ENCODE assay signal across 23 cellular contexts in genomic region chr5:123503299-123503698, GRCh38.
"Had no signal": no experiment of that assay in that cellular context is flagged by ENCODE, and none has a peak within 500 bp of the region (broad histone marks: within the 10 kb centered on the region; RNA-seq: fewer than 3 reads in every experiment).

No MANE protein-coding gene starts in this region.

- ATAC-seq: left lobe of liver; naive thymus-derived CD4-positive, alpha-beta T cell; right cardiac atrium; stimulated activated effector memory CD8-positive, alpha-beta T cell treated with anti-CD3 and anti-CD28 coated beads, Interleukin-12 subunit alpha, Interleukin-12 subunit beta, amount 100 ng/mL, for 72 hours had no signal

- H3K4me3 ChIP-seq: dorsolateral prefrontal cortex, lung, neural progenitor cell, prostate gland, sigmoid colon, stomach, thyroid gland, upper lobe of left lung had no signal

- H3K4me3 Mint-ChIP-seq: immature natural killer cell; mesothelial cell of epicardium; naive thymus-derived CD4-positive, alpha-beta T cell; nephron; neural progenitor cell; stimulated activated effector memory CD8-positive, alpha-beta T cell treated with anti-CD3 and anti-CD28 coated beads, Interleukin-12 subunit alpha, Interleukin-12 subunit beta, amount 100 ng/mL, for 72 hours had no signal

- H3K27ac Mint-ChIP-seq: immature natural killer cell; mesothelial cell of epicardium; nephron; neural progenitor cell; stimulated activated effector memory CD8-positive, alpha-beta T cell treated with anti-CD3 and anti-CD28 coated beads, Interleukin-12 subunit alpha, Interleukin-12 subunit beta, amount 100 ng/mL, for 72 hours had no signal

- H3K4me1 ChIP-seq: prostate gland, sigmoid colon, stomach, thyroid gland, upper lobe of left lung had no signal

- H3K9ac ChIP-seq: neural progenitor cell had no signal

- DNase-seq: dorsolateral prefrontal cortex; effector CD4-positive, alpha-beta T cell; hypothalamus; immature natural killer cell; islet precursor cell; mesenchymal stem cell; naive thymus-derived CD4-positive, alpha-beta T cell; nucleus accumbens; right cardiac atrium; sigmoid colon; stimulated activated CD4-positive, alpha-beta T cell treated with anti-CD3 and anti-CD28 coated beads, Interleukin-2, amount 100 ng/mL, for 24 hours; stimulated activated CD4-positive, alpha-beta T cell treated with anti-CD3 and anti-CD28 coated beads, Interleukin-4, amount 100 ng/mL, for 24 hours; stimulated activated naive CD4-positive, alpha-beta T cell treated with Interleukin-2 at 50 U/mL for 16 hours; stomach; thyroid gland; upper lobe of left lung had no signal

- H2AFZ ChIP-seq: neural progenitor cell had no signal

- H3K27ac ChIP-seq: dorsolateral prefrontal cortex, neural progenitor cell, prostate gland, sigmoid colon, stomach, thyroid gland, upper lobe of left lung had no signal

- H3K4me2 ChIP-seq: neural progenitor cell had no signal

- H3K9me3 ChIP-seq: prostate gland, sigmoid colon, stomach, thyroid gland, upper lobe of left lung had no signal

- H3K9me3 Mint-ChIP-seq: immature natural killer cell; mesothelial cell of epicardium; naive thymus-derived CD4-positive, alpha-beta T cell; nephron; neural progenitor cell; stimulated activated effector memory CD8-positive, alpha-beta T cell treated with anti-CD3 and anti-CD28 coated beads, Interleukin-12 subunit alpha, Interleukin-12 subunit beta, amount 100 ng/mL, for 72 hours had no signal

- H3K4me1 Mint-ChIP-seq: immature natural killer cell; stimulated activated effector memory CD8-positive, alpha-beta T cell treated with anti-CD3 and anti-CD28 coated beads, Interleukin-12 subunit alpha, Interleukin-12 subunit beta, amount 100 ng/mL, for 72 hours had no signal

- H3K36me3 ChIP-seq: neural progenitor cell, prostate gland, sigmoid colon, stomach, thyroid gland, upper lobe of left lung had no signal

- H3K27me3 ChIP-seq: dorsolateral prefrontal cortex, neural progenitor cell, sigmoid colon, stomach, thyroid gland, upper lobe of left lung had no signal

- H3K36me3 Mint-ChIP-seq: mesothelial cell of epicardium; naive thymus-derived CD4-positive, alpha-beta T cell; neural progenitor cell; stimulated activated effector memory CD8-positive, alpha-beta T cell treated with anti-CD3 and anti-CD28 coated beads, Interleukin-12 subunit alpha, Interleukin-12 subunit beta, amount 100 ng/mL, for 72 hours had no signal
